ENCODE assay signal across 1 cellular context in genomic region chr10:78550716-78551115, GRCh38.
A peak's percentile ranks its signal among the peaks of the same experiment; 100 is the strongest.
TF ChIP-seq lines count a peak whose summit lies in the region.

No MANE protein-coding gene starts in this region.

TF ChIP-seq in HepG2, 621 proteins besides CTCF, POLR2A, EP300 and RAD21 (continued from another document and continues in another):
- TF ChIP-seq, protein P1, sequence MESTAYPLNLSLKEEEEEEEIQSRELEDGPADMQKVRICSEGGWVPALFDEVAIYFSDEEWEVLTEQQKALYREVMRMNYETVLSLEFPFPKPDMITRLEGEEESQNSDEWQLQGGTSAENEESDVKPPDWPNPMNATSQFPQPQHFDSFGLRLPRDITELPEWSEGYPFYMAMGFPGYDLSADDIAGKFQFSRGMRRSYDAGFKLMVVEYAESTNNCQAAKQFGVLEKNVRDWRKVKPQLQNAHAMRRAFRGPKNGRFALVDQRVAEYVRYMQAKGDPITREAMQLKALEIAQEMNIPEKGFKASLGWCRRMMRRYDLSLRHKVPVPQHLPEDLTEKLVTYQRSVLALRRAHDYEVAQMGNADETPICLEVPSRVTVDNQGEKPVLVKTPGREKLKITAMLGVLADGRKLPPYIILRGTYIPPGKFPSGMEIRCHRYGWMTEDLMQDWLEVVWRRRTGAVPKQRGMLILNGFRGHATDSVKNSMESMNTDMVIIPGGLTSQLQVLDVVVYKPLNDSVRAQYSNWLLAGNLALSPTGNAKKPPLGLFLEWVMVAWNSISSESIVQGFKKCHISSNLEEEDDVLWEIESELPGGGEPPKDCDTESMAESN (CRISPR knock-in tag; conservative IDR thresholded peaks at IDR 0.05) = no peak
- TF ChIP-seq BHLHE40 (IDR thresholded peaks at IDR 0.05; ENCODE audit: low read length) (0 out of 2 replicates have a peak, but pooled peaks have one; percentile 31), HMG20A (CRISPR knock-in tag; IDR thresholded peaks at IDR 0.05; ENCODE audit: borderline replicate concordance) (peak; percentile 50; the same call in 1 of the 2 replicates), FOXO1 (CRISPR knock-in tag; IDR thresholded peaks at IDR 0.05) (peak; percentile 91), ZNF784 (CRISPR knock-in tag; IDR thresholded peaks at IDR 0.05; ENCODE audit: borderline replicate concordance) (peak; percentile 61; the same call in 1 of the 2 replicates), KDM5A (IDR thresholded peaks at IDR 0.05; ENCODE audit: borderline replicate concordance, low read length) (no peak), ZNF446 (CRISPR knock-in tag; IDR thresholded peaks at IDR 0.05) (no peak), ZNF501 (CRISPR knock-in tag; IDR thresholded peaks at IDR 0.05) (peak; percentile 37; the same call in 1 of the 2 replicates), ZNF143 (CRISPR knock-in tag; IDR thresholded peaks at IDR 0.05) (no peak), TBP (CRISPR knock-in tag; IDR thresholded peaks at IDR 0.05) (no peak), KLF15 (CRISPR knock-in tag; IDR thresholded peaks at IDR 0.05; ENCODE audit: borderline replicate concordance) (no peak), RELA (CRISPR knock-in tag; IDR thresholded peaks at IDR 0.05) (no peak), ZUFSP (CRISPR knock-in tag; IDR thresholded peaks at IDR 0.05; ENCODE audit: borderline replicate concordance) (no peak), KMT2A (CRISPR knock-in tag; IDR thresholded peaks at IDR 0.05) (no peak), SETDB1 (CRISPR knock-in tag; IDR thresholded peaks at IDR 0.05; ENCODE audit: borderline replicate concordance) (peak; percentile 9; the same call in 1 of the 2 replicates), ZNF792 (CRISPR knock-in tag; IDR thresholded peaks at IDR 0.05) (peak; percentile 37; the same call in 1 of the 2 replicates), SIN3A (IDR thresholded peaks at IDR 0.05; ENCODE audit: borderline replicate concordance, low read depth, low read length) (0 out of 2 replicates have a peak, but pooled peaks have one; percentile 14), HNF1A (IDR thresholded peaks at IDR 0.05; ENCODE audit: low read depth) (0 out of 2 replicates have a peak, but pooled peaks have one; percentile 13), HNF1A (CRISPR knock-in tag; IDR thresholded peaks at IDR 0.05; ENCODE audit: borderline replicate concordance) (peak; percentile 36; the same call in 1 of the 2 replicates), GABPA (IDR thresholded peaks at IDR 0.05; ENCODE audit: low read depth, low read length) (no peak), GABPA (CRISPR knock-in tag; IDR thresholded peaks at IDR 0.05; ENCODE audit: low read depth) (no peak), GATAD2A (CRISPR knock-in tag; IDR thresholded peaks at IDR 0.05) (peak; percentile 70; the same call in 1 of the 2 replicates), NFAT5 (CRISPR knock-in tag; IDR thresholded peaks at IDR 0.05) (no peak), TFAP4 (IDR thresholded peaks at IDR 0.05; ENCODE audit: borderline replicate concordance, low read depth) (peak; percentile 99), ZBTB25 (CRISPR knock-in tag; IDR thresholded peaks at IDR 0.05) (no peak; the same call in 1 of the 2 replicates), HDAC1 (CRISPR knock-in tag; IDR thresholded peaks at IDR 0.05) (peak; percentile 76), MTF2 (CRISPR knock-in tag; IDR thresholded peaks at IDR 0.05; ENCODE audit: borderline replicate concordance) (no peak), SMARCE1 (IDR thresholded peaks at IDR 0.05; ENCODE audit: borderline replicate concordance) (no peak), DR1 (CRISPR knock-in tag; IDR thresholded peaks at IDR 0.05) (no peak)
- TF ChIP-seq, protein P2, sequence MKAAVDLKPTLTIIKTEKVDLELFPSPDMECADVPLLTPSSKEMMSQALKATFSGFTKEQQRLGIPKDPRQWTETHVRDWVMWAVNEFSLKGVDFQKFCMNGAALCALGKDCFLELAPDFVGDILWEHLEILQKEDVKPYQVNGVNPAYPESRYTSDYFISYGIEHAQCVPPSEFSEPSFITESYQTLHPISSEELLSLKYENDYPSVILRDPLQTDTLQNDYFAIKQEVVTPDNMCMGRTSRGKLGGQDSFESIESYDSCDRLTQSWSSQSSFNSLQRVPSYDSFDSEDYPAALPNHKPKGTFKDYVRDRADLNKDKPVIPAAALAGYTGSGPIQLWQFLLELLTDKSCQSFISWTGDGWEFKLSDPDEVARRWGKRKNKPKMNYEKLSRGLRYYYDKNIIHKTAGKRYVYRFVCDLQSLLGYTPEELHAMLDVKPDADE (CRISPR knock-in tag; IDR thresholded peaks at IDR 0.05) = 0 out of 2 replicates have a peak, but pooled peaks have one; percentile 80
- TF ChIP-seq, protein P3, sequence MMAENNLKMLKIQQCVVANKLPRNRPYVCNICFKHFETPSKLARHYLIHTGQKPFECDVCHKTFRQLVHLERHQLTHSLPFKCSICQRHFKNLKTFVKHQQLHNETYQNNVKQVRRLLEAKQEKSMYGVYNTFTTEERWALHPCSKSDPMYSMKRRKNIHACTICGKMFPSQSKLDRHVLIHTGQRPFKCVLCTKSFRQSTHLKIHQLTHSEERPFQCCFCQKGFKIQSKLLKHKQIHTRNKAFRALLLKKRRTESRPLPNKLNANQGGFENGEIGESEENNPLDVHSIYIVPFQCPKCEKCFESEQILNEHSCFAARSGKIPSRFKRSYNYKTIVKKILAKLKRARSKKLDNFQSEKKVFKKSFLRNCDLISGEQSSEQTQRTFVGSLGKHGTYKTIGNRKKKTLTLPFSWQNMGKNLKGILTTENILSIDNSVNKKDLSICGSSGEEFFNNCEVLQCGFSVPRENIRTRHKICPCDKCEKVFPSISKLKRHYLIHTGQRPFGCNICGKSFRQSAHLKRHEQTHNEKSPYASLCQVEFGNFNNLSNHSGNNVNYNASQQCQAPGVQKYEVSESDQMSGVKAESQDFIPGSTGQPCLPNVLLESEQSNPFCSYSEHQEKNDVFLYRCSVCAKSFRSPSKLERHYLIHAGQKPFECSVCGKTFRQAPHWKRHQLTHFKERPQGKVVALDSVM (CRISPR knock-in tag; IDR thresholded peaks at IDR 0.05) = no peak
- TF ChIP-seq, protein P4, sequence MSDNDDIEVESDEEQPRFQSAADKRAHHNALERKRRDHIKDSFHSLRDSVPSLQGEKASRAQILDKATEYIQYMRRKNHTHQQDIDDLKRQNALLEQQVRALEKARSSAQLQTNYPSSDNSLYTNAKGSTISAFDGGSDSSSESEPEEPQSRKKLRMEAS (IDR thresholded peaks at IDR 0.05) = peak; percentile 98
